ENCODE assay signal across 9 cellular contexts in the genomic region with DNA sequence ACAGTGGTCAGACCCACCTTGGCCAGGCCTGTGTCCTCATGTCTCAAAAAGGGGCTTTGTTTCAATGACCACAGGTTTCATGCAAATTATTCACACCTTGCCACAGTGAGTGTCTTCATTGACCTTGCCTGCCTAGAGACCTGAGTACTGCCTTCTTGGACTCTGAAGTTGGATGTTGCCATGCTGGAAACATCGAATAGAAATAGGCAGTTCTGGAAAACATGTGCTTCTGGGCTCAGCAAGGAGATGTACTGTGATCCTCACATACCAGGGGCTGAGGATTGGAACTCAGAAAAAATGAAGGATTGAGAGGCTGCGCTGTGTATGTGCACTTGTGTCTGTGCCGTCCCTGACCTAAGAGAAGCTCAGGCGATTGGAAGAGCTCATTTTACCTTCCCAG. TPM values are rescaled to one million over a fixed set of nuclear protein-coding genes. Genes with fewer than 3 reads are reported as not detected.
"Had no signal": no experiment of that assay in that cellular context is flagged by ENCODE, and none has a peak within 500 bp of the region (broad histone marks: within the 10 kb centered on the region; RNA-seq: fewer than 3 reads in every experiment).

No MANE protein-coding gene starts in this region.

- H3K4me3 ChIP-seq: K562 had no signal

- H3K9ac ChIP-seq: KMS-11 had no signal

- FAIRE-seq: HTR-8/SVneo, K562 had no signal

- H3K4me2 ChIP-seq: KMS-11 had no signal

- DNase-seq: IMR-90, KBM-7, KG1 had no signal

- H3K27ac ChIP-seq: HL-60, KMS-11 had no signal

- ATAC-seq: K562 had no signal

RNA-seq across cellular contexts. Expression of a gene that starts 9.6 kb away (rescaled TPM):
- total RNA-seq: HT-29 had no signal
- polyA plus RNA-seq: IgD-negative memory B cell had no signal
